In the genomic region with DNA sequence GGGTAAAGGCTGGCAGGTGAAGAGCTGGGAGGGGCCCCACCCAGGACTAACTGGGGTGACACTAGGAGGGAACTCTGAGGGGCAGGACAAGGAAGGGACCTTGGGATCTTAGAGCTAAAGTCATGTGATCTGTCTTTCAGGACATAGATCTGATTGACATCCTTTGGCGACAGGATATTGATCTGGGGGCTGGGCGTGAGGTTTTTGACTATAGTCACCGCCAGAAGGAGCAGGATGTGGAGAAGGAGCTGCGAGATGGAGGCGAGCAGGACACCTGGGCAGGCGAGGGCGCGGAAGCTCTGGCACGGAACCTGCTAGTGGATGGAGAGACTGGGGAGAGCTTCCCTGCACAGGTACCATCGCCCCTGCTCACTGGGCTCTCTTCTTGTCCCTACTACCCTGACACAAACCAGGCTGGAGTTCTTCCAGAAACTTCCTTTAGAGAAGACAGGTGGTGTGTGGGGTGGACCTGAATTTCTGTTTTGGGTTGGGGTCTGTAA, we compare ENCODE assay signal across 8 cellular contexts. TPM values are rescaled to one million over a fixed set of nuclear protein-coding genes. Genes with fewer than 3 reads are reported as not detected.
DNase-seq lines count a peak whose midpoint lies in the region; ATAC-seq, FAIRE-seq and TF ChIP-seq lines count a peak whose summit lies in the region.
"Had no signal": no experiment of that assay in that cellular context is flagged by ENCODE, and none has a peak within 500 bp of the region (broad histone marks: within the 10 kb centered on the region; RNA-seq: fewer than 3 reads in every experiment).

No MANE protein-coding gene starts in this region.

- H3K4me1 ChIP-seq in ES-I3 (ENCODE audit: insufficient read depth, low read length) (peaks cover 37% of the 10 kb centered on the region), OCI-LY3 (ENCODE audit: low read length) (peaks cover 49% of the 10 kb centered on the region), H1 (replicated peaks in 1 of 4; ENCODE audit: control insufficient read depth in 3 of 4, insufficient read depth in 4 of 4, low read length in 3 of 4) (peaks cover 16 to 49% (median 29%) of the 10 kb centered on the region in 4 experiments)

- H3K79me1 ChIP-seq in H1 (ENCODE audit: low read depth, low read length), result peaks cover 14% of the 10 kb centered on the region

- H3K56ac ChIP-seq in H1 (replicated peaks; ENCODE audit: insufficient read length, low read depth, low read length), result peak overlapping the region; percentile 27

- TF ChIP-seq POLR2A in H1 (IDR thresholded peaks at IDR 0.05; ENCODE audit: control extremely low read depth in 1 of 2, low read depth in 2 of 2, low read length in 2 of 2), result no peak

- no peak overlapping the region; the same call in 1 of the 2 replicates for H4K8ac ChIP-seq in H1 (ENCODE audit: extremely low read depth, insufficient read depth, low read length)

- H2AFZ ChIP-seq in OCI-LY3 (ENCODE audit: low read depth, low read length) (no peak overlapping the region), H1 (ENCODE audit: low read length) (no peak overlapping the region)

- peak overlapping the region; percentile 88 for H3K18ac ChIP-seq in H1 (ENCODE audit: extremely low read depth, low read length)

- TF ChIP-seq CTCF in OCI-LY3 (IDR thresholded peaks at IDR 0.05; ENCODE audit: low read depth, low read length), result no peak
- TF ChIP-seq CTCF in H1 (IDR thresholded peaks at IDR 0.05; ENCODE audit: control extremely low read depth in 1 of 3, insufficient read depth in 1 of 3, low read depth in 1 of 3, low read length in 3 of 3), result no peak

- H3K27me3 ChIP-seq in OCI-LY3 (ENCODE audit: low read depth, low read length) (no peaks in the 10 kb centered on the region), H1 (replicated peaks in 1 of 4; ENCODE audit: control insufficient read depth in 3 of 4, extremely low read depth in 1 of 4, insufficient read depth in 3 of 4, low read length in 3 of 4) (no peaks in the 10 kb centered on the region)

- FAIRE-seq in H1 (lab: Jason Lieb, UNC), result no peak

- no peak overlapping the region for H3K23ac ChIP-seq in H1 (ENCODE audit: insufficient read length)

- H2BK15ac ChIP-seq in H1 (ENCODE audit: low read length), result peak overlapping the region; percentile 48; the same call in 1 of the 2 replicates

- peaks cover 78% of the 10 kb centered on the region for H3K79me2 ChIP-seq in OCI-LY3 (ENCODE audit: low read length)
- H3K79me2 ChIP-seq in H1 (ENCODE audit: control insufficient read depth in 1 of 2, insufficient read depth in 2 of 2, low read length in 2 of 2), result peaks cover 13 to 78% of the 10 kb centered on the region in 2 experiments

- peaks cover 43% of the 10 kb centered on the region for H3K36me3 ChIP-seq in ES-I3 (ENCODE audit: insufficient read depth, low read length)
- H3K36me3 ChIP-seq in OCI-LY3 (replicated peaks; ENCODE audit: low read depth, low read length), result peaks cover 73% of the 10 kb centered on the region
- peaks cover 27 to 68% (median 46%) of the 10 kb centered on the region in 4 experiments for H3K36me3 ChIP-seq in H1 (ENCODE audit: control insufficient read depth in 2 of 4, insufficient read depth in 4 of 4, low read length in 3 of 4)

- peak overlapping the region; percentile 91 for H2AK5ac ChIP-seq in H1 (ENCODE audit: low read depth, low read length)

- peaks cover 6% of the 10 kb centered on the region; the same call in 1 of the 2 replicates for H3K23me2 ChIP-seq in H1 (ENCODE audit: low read depth, low read length)

- 83% methylated on average over 10 of the region's 10 CpGs; no CpG with 5 or more reads in 1 of the 2 experiments for WGBS in H1 (ENCODE audit: extremely low coverage in 1 of 2, insufficient coverage in 1 of 2, insufficient read length in 1 of 2, insufficient replicate concordance in 2 of 2, low coverage in 1 of 2, low lambda C conversion rate in 2 of 2, missing lambda C conversion rate in 1 of 2), 2 experiments

- H3K9me3 ChIP-seq in ES-I3 (ENCODE audit: control insufficient read depth, insufficient read depth, low read length) (no peaks in the 10 kb centered on the region), OCI-LY3 (ENCODE audit: insufficient read depth, low read length) (no peaks in the 10 kb centered on the region), H1 (ENCODE audit: insufficient read depth in 2 of 2, low read depth in 1 of 2, low read length in 1 of 2) (no peaks in the 10 kb centered on the region)

- POLR2A ChIA-PET in H1 (lab: Charles Lee; ENCODE audit: partially characterized antibody), result interaction anchor here (0.5 to 41.8 kb wide), 24 partner anchors 10 to 762 kb away, joined by 3 to 1227 read pairs (median 4); partner anchors contain the start of genes CBX1, CDK5RAP3, COPZ2 and NFE2L1

- H3K4me3 ChIP-seq in OCI-LY3 (ENCODE audit: low read length) (peak overlapping the region; percentile 55), H1 (ENCODE audit: extremely low read depth in 1 of 4, insufficient read depth in 2 of 4, low read depth in 3 of 4, low read length in 4 of 4) (peak overlapping the region; percentile 79 to 98 (median 84); a peak in 7 of 8 replicates)

- peak overlapping the region; percentile 5 for H3K4ac ChIP-seq in H1 (replicated peaks; ENCODE audit: insufficient read length, low read depth, low read length)

- H4K91ac ChIP-seq in H1 (replicated peaks; ENCODE audit: insufficient read length, low read length), result peak overlapping the region; percentile 70

- H2BK12ac ChIP-seq in H1 (ENCODE audit: low read depth, low read length), result peak overlapping the region; percentile 98

- intact Hi-C loops in sciatic nerve (cut with DNase I), result no loop called here

- ATAC-seq in sciatic nerve, result no peak
- no peak for ATAC-seq in HG03378 (IDR thresholded peaks at IDR 0.05; ENCODE audit: unreplicated experiment)

- no peak for TF ChIP-seq EP300 in H1 (IDR thresholded peaks at IDR 0.05; ENCODE audit: borderline replicate concordance in 1 of 2, low read depth in 2 of 2, low read length in 2 of 2)

- DNase-seq in H1 (ENCODE audit: low read depth in 1 of 2, low spot score in 2 of 2) (no peak), sciatic nerve (ENCODE audit: low spot score) (peak; percentile 37), NCI-H146 treated with DMSO at 0.1 percent for 48 hours (lab: John Stamatoyannopoulos, UW; ENCODE audit: unreplicated experiment) (no peak), NCI-H187 (lab: John Stamatoyannopoulos, UW) (no peak)
- DNase-seq: NCI-H1092 treated with DMSO at 0.1 percent for 48 hours had no signal

- peak overlapping the region; percentile 57 for H2BK120ac ChIP-seq in H1 (replicated peaks; ENCODE audit: low read depth, low read length)

- CTCF ChIA-PET in H1 (lab: Charles Lee; ENCODE audit: partially characterized antibody), result interaction anchor here (0.6 to 14.5 kb wide), 13 partner anchors 9 to 207 kb away, joined by 3 to 203 read pairs (median 5); partner anchors contain the start of gene SNX11

- H3K9ac ChIP-seq in ES-I3 (ENCODE audit: low read depth, low read length) (peak overlapping the region; percentile 92), OCI-LY3 (ENCODE audit: low read length) (peak overlapping the region; percentile 80), H1 (replicated peaks in 1 of 4; ENCODE audit: extremely low read depth in 1 of 4, low read depth in 3 of 4, low read length in 3 of 4) (peak overlapping the region in 3 of 4 experiments; percentile 51 to 88 (median 73); a peak in 6 of 7 replicates)

- H3K4me2 ChIP-seq in OCI-LY3 (ENCODE audit: low read length) (peak overlapping the region; percentile 79), H1 (ENCODE audit: insufficient read depth in 1 of 2, low read depth in 2 of 2, low read length in 2 of 2) (peak overlapping the region; percentile 89 to 90)

- H3K27ac ChIP-seq in OCI-LY3 (ENCODE audit: low read length), result peak overlapping the region; percentile 84
- H3K27ac ChIP-seq in H1 (ENCODE audit: low read depth, low read length), result peak overlapping the region; percentile 88

- H4K5ac ChIP-seq in H1 (ENCODE audit: insufficient read length, low read depth, low read length), result peak overlapping the region; percentile 48

- 0 out of 2 replicates have a peak overlapping the region, but pooled peaks have one; percentile 16 for H2BK20ac ChIP-seq in H1 (ENCODE audit: low read length)

- no peak overlapping the region for H3K14ac ChIP-seq in H1 (ENCODE audit: insufficient read length)

- H4K20me1 ChIP-seq in OCI-LY3 (ENCODE audit: insufficient read depth, low read length) (peaks cover 26% of the 10 kb centered on the region), H1 (replicated peaks in 1 of 2; ENCODE audit: control insufficient read depth in 1 of 2, insufficient read depth in 2 of 2, low read length in 2 of 2) (peaks cover 12 to 31% of the 10 kb centered on the region in 2 experiments)

- peak overlapping the region; percentile 99 for H2BK5ac ChIP-seq in H1 (ENCODE audit: low read depth, low read length)

- TF ChIP-seq RAD21 in H1 (IDR thresholded peaks at IDR 0.05 in 1 of 2, conservative IDR thresholded peaks at IDR 0.05 in 1 of 2; ENCODE audit: low read depth in 2 of 2, low read length in 2 of 2), result no peak

RNA-seq across cellular contexts. Expression of gene NFE2L1, which starts 8.1 kb away (rescaled TPM):
- total RNA-seq in H1 (2021; fragmentation: NEBNext Ultra II Directional; extraction: Animal tissue kit (Norgen Biotek cat#: 25700)), result 140 and 148 TPM in 2 replicates
- 143 and 173 TPM in 2 replicates for polyA plus RNA-seq in H1 (2011; rRNA removed)
- 181 TPM for polyA plus RNA-seq in H1 (2011; cell fraction: cytosol; rRNA removed)
- 178 TPM for polyA plus RNA-seq in H1 (2011; cell fraction: nucleus; rRNA removed)
- polyA plus RNA-seq in H1 (2012, experiment 1 of 2), result 161 to 195 TPM (median 173 TPM) in 4 replicates
- polyA plus RNA-seq in H1 (2012, experiment 2 of 2), result 101 TPM
- polyA plus RNA-seq in H1 (2013, experiment 1 of 2), result 146 TPM
- 156 TPM for polyA plus RNA-seq in H1 (2013, experiment 2 of 2)
- 193 and 224 TPM in 2 replicates for polyA minus RNA-seq in H1 (2011; rRNA and poly(A)+ RNA removed)
- 160 TPM for polyA minus RNA-seq in H1 (2011; cell fraction: cytosol; rRNA and poly(A)+ RNA removed)
- polyA minus RNA-seq in H1 (2011; cell fraction: nucleus; rRNA and poly(A)+ RNA removed), result 99.1 TPM
- 287 TPM for total RNA-seq in sciatic nerve

RNA-seq across cellular contexts. Expression of gene COPZ2, which starts 18.7 kb away (rescaled TPM):
- total RNA-seq in H1 (2021; fragmentation: NEBNext Ultra II Directional; extraction: Animal tissue kit (Norgen Biotek cat#: 25700)), result not detected in 2 replicates
- polyA plus RNA-seq in H1 (2011; rRNA removed), result 0.24 and 0.25 TPM in 2 replicates
- polyA plus RNA-seq in H1 (2011; cell fraction: cytosol; rRNA removed), result 0.23 TPM
- 0.47 TPM for polyA plus RNA-seq in H1 (2011; cell fraction: nucleus; rRNA removed)
- polyA plus RNA-seq in H1 (2012, experiment 1 of 2), result 0.34 to 0.45 TPM in 2 of 4 replicates, not detected in the others
- polyA plus RNA-seq in H1 (2012, experiment 2 of 2), result not detected
- polyA plus RNA-seq in H1 (2013, experiment 1 of 2), result 0.41 TPM
- polyA plus RNA-seq in H1 (2013, experiment 2 of 2), result 0.70 TPM
- polyA minus RNA-seq in H1 (2011; rRNA and poly(A)+ RNA removed), result not detected in 2 replicates
- not detected for polyA minus RNA-seq in H1 (2011; cell fraction: cytosol; rRNA and poly(A)+ RNA removed)
- polyA minus RNA-seq in H1 (2011; cell fraction: nucleus; rRNA and poly(A)+ RNA removed), result not detected
- total RNA-seq in sciatic nerve, result 72.7 TPM

RNA-seq across cellular contexts. Expression of gene CBX1, which starts 45.0 kb away (rescaled TPM):
- 166 and 173 TPM in 2 replicates for total RNA-seq in H1 (2021; fragmentation: NEBNext Ultra II Directional; extraction: Animal tissue kit (Norgen Biotek cat#: 25700))
- polyA plus RNA-seq in H1 (2011; rRNA removed), result 23.8 and 38.7 TPM in 2 replicates
- polyA plus RNA-seq in H1 (2011; cell fraction: cytosol; rRNA removed), result 61.9 TPM
- polyA plus RNA-seq in H1 (2011; cell fraction: nucleus; rRNA removed), result 16.3 TPM
- 166 to 245 TPM (median 172 TPM) in 4 replicates for polyA plus RNA-seq in H1 (2012, experiment 1 of 2)
- 24.6 TPM for polyA plus RNA-seq in H1 (2012, experiment 2 of 2)
- polyA plus RNA-seq in H1 (2013, experiment 1 of 2), result 109 TPM
- polyA plus RNA-seq in H1 (2013, experiment 2 of 2), result 111 TPM
- 23.7 and 25.9 TPM in 2 replicates for polyA minus RNA-seq in H1 (2011; rRNA and poly(A)+ RNA removed)
- polyA minus RNA-seq in H1 (2011; cell fraction: cytosol; rRNA and poly(A)+ RNA removed), result 42.8 TPM
- 20.1 TPM for polyA minus RNA-seq in H1 (2011; cell fraction: nucleus; rRNA and poly(A)+ RNA removed)
- 53.0 TPM for total RNA-seq in sciatic nerve

RNA-seq across cellular contexts. Expression of gene SNX11, which starts 51.3 kb away (rescaled TPM):
- 20.9 and 21.1 TPM in 2 replicates for total RNA-seq in H1 (2021; fragmentation: NEBNext Ultra II Directional; extraction: Animal tissue kit (Norgen Biotek cat#: 25700))
- polyA plus RNA-seq in H1 (2011; rRNA removed), result 16.3 and 21.4 TPM in 2 replicates
- polyA plus RNA-seq in H1 (2011; cell fraction: cytosol; rRNA removed), result 18.8 TPM
- polyA plus RNA-seq in H1 (2011; cell fraction: nucleus; rRNA removed), result 14.8 TPM
- polyA plus RNA-seq in H1 (2012, experiment 1 of 2), result 19.2 to 22.5 TPM (median 21.5 TPM) in 4 replicates
- polyA plus RNA-seq in H1 (2012, experiment 2 of 2), result 27.4 TPM
- polyA plus RNA-seq in H1 (2013, experiment 1 of 2), result 11.7 TPM
- polyA plus RNA-seq in H1 (2013, experiment 2 of 2), result 11.8 TPM
- 22.9 and 30.3 TPM in 2 replicates for polyA minus RNA-seq in H1 (2011; rRNA and poly(A)+ RNA removed)
- polyA minus RNA-seq in H1 (2011; cell fraction: cytosol; rRNA and poly(A)+ RNA removed), result 14.1 TPM
- polyA minus RNA-seq in H1 (2011; cell fraction: nucleus; rRNA and poly(A)+ RNA removed), result 10.5 TPM
- 18.5 TPM for total RNA-seq in sciatic nerve

Comparison
In these comparisons a context has a peak if more than half of its experiments do, and no peak if none do; other contexts are left out.
1. RNA of gene COPZ2, which starts 18.7 kb away (total RNA-seq): 72.7 TPM in sciatic nerve (single experiment); not detected in H1; every median in the first group is over 10 times any median in the second.
2. Peak in every context shown above with its lines, with median percentiles within 50 percentile points of each other: H3K9ac ChIP-seq.